11 cellular contexts compared by ENCODE assay signal in genomic region chr17:50100480-50100883, GRCh38. TPM values are rescaled to one million over a fixed set of nuclear protein-coding genes. Genes with fewer than 3 reads are reported as not detected.
DNase-seq lines count a peak whose midpoint lies in the region; ATAC-seq and TF ChIP-seq lines count a peak whose summit lies in the region.
"Had no signal": no experiment of that assay in that cellular context is flagged by ENCODE, and none has a peak within 500 bp of the region (broad histone marks: within the 10 kb centered on the region; RNA-seq: fewer than 3 reads in every experiment).

No MANE protein-coding gene starts in this region.

- no peak for TF ChIP-seq CTCF in adrenal gland (IDR thresholded peaks at IDR 0.05)
- no peak for TF ChIP-seq CTCF in gastrocnemius medialis (IDR thresholded peaks at IDR 0.05 in 4 of 5, conservative IDR thresholded peaks at IDR 0.05 in 1 of 5)

- H3K27me3 ChIP-seq in adrenal gland (no peaks in the 10 kb centered on the region), gastrocnemius medialis (no peaks in the 10 kb centered on the region)

- DNase-seq in Daoy (ENCODE audit: low read depth) (peak; percentile 37), adrenal gland (no peak), immature natural killer cell (peak; percentile 22 to 32 (median 24)), gastrocnemius medialis (no peak), NCI-H1694 treated with DMSO at 0.1 percent for 48 hours (lab: John Stamatoyannopoulos, UW) (no peak), amniotic stem cell (lab: John Stamatoyannopoulos, UW) (no peak)
- DNase-seq: activated CD8-positive, alpha-beta T cell treated with anti-CD3 and anti-CD28 coated beads, Interleukin-2, amount 10 ng/mL, durations not matched to agents 7 days and 5 days; OCI-M1 had no signal

- 66 to 77% (median 74%) methylated on average over 5 of the region's 5 CpGs for WGBS in adrenal gland, 4 donors

- H3K27me3 Mint-ChIP-seq in immature natural killer cell (ENCODE audit: low read depth in 3 of 3), result peaks cover 0 to 3% (median 3%) of the 10 kb centered on the region in 3 donors
- H3K27me3 Mint-ChIP-seq: activated naive CD4-positive, alpha-beta T cell treated with anti-CD3 and anti-CD28 coated beads, Interleukin-2, amount 50 U/mL, for 24 hours had no signal

- H3K4me3 Mint-ChIP-seq in immature natural killer cell, result peak overlapping the region in 3 of 5 donors; percentile 14 to 40 (median 21)
- H3K4me3 Mint-ChIP-seq: activated CD8-positive, alpha-beta T cell treated with anti-CD3 and anti-CD28 coated beads, Interleukin-2, amount 10 ng/mL, durations not matched to agents 7 days and 5 days; activated naive CD4-positive, alpha-beta T cell treated with anti-CD3 and anti-CD28 coated beads, Interleukin-2, amount 50 U/mL, for 24 hours had no signal

- no peak overlapping the region for H3K4me3 ChIP-seq in adrenal gland
- peak overlapping the region in 3 of 4 donors; percentile 9 to 35 (median 25) for H3K4me3 ChIP-seq in gastrocnemius medialis

- H3K36me3 Mint-ChIP-seq in immature natural killer cell, result peaks cover 8 to 14% (median 9%) of the 10 kb centered on the region in 3 donors
- H3K36me3 Mint-ChIP-seq: activated naive CD4-positive, alpha-beta T cell treated with anti-CD3 and anti-CD28 coated beads, Interleukin-2, amount 50 U/mL, for 24 hours had no signal

- peaks cover 37 to 43% of the 10 kb centered on the region in 2 donors for H3K4me1 Mint-ChIP-seq in immature natural killer cell

- TF ChIP-seq POLR2A in adrenal gland (IDR thresholded peaks at IDR 0.05), result no peak
- no peak for TF ChIP-seq POLR2A in gastrocnemius medialis (IDR thresholded peaks at IDR 0.05)

- ATAC-seq in gastrocnemius medialis, result no peak
- ATAC-seq in GM19397 (IDR thresholded peaks at IDR 0.05; ENCODE audit: unreplicated experiment), result no peak
- ATAC-seq in GM18517 (IDR thresholded peaks at IDR 0.05; ENCODE audit: unreplicated experiment), result no peak
- ATAC-seq: activated CD8-positive, alpha-beta T cell treated with anti-CD3 and anti-CD28 coated beads, Interleukin-2, amount 10 ng/mL, durations not matched to agents 7 days and 5 days had no signal

- H3K4me1 ChIP-seq in adrenal gland (replicated peaks in 1 of 2) (peaks cover 39 to 45% of the 10 kb centered on the region in 2 donors), gastrocnemius medialis (peaks cover 78 to 88% of the 10 kb centered on the region in 2 donors)

- H3K36me3 ChIP-seq in adrenal gland (replicated peaks in 1 of 2), result peaks cover 0 to 27% of the 10 kb centered on the region in 2 donors
- no peaks in the 10 kb centered on the region for H3K36me3 ChIP-seq in gastrocnemius medialis

- H3K9me3 Mint-ChIP-seq in immature natural killer cell, result no peaks in the 10 kb centered on the region
- H3K9me3 Mint-ChIP-seq: activated naive CD4-positive, alpha-beta T cell treated with anti-CD3 and anti-CD28 coated beads, Interleukin-2, amount 50 U/mL, for 24 hours had no signal

- intact Hi-C loops in adrenal gland (cut with DNase I) (no loop called here), gastrocnemius medialis (cut with DNase I; ENCODE audit: low total_unique reads) (no loop called here)

- H3K27ac Mint-ChIP-seq in immature natural killer cell, result peak overlapping the region in 4 of 6 donors; percentile 46 to 54 (median 50)
- H3K27ac Mint-ChIP-seq: activated naive CD4-positive, alpha-beta T cell treated with anti-CD3 and anti-CD28 coated beads, Interleukin-2, amount 50 U/mL, for 24 hours had no signal

- in situ Hi-C loops in gastrocnemius medialis (cut with MboI; ENCODE audit: low sequenced_read_pairs in 4 of 4), result no loop called here

- H3K9me3 ChIP-seq in adrenal gland (replicated peaks in 1 of 3), result no peaks in the 10 kb centered on the region
- H3K9me3 ChIP-seq in gastrocnemius medialis, result no peaks in the 10 kb centered on the region

- H3K27ac ChIP-seq in adrenal gland (peak overlapping the region; percentile 15 to 90 (median 76)), gastrocnemius medialis (peak overlapping the region; percentile 96 to 99 (median 98))

RNA-seq across cellular contexts. Expression of gene PDK2, which starts 5.3 kb away (rescaled TPM):
- 4.5 and 5.7 TPM in 2 replicates for total RNA-seq in Daoy (2014; rRNA removed; shearing (Covaris generic))
- total RNA-seq in adrenal gland, result 100 to 1,000 TPM in 7 of 8 donors, 10 to 100 TPM in 1; 98.9 to 225 (median 137) TPM
- polyA plus RNA-seq in adrenal gland, result 100 to 1,000 TPM in 1 of 3 donors, 10 to 100 TPM in 2; 48.5 to 110 (median 59.7) TPM
- polyA plus RNA-seq in immature natural killer cell, result 10 to 100 TPM; 36.5 to 54.5 (median 43.8) TPM
- 100 to 1,000 TPM; 111 to 335 (median 124) TPM for total RNA-seq in gastrocnemius medialis

RNA-seq across cellular contexts. Expression of gene SAMD14, which starts 29.5 kb away (rescaled TPM):
- total RNA-seq in Daoy (2014; rRNA removed; shearing (Covaris generic)), result 1.7 and 2.6 TPM in 2 replicates
- total RNA-seq in adrenal gland, result 10 to 100 TPM in 1 of 8 donors, 1 to 10 TPM in 7; 1.3 to 12.6 (median 4.0) TPM
- polyA plus RNA-seq in adrenal gland, result 10 to 100 TPM in 1 of 3 donors, 1 to 10 TPM in 2; 1.1 to 11.0 (median 3.0) TPM
- 1 to 10 TPM in 1 of 3 donors, not detected in 2; 1.2 TPM for polyA plus RNA-seq in immature natural killer cell
- 1 to 10 TPM in 1 of 4 donors, under 1 TPM in 2, not detected in 1; 0.04 to 3.8 (median 0.31) TPM for total RNA-seq in gastrocnemius medialis

RNA-seq across cellular contexts. Expression of gene ITGA3, which starts 44.6 kb away (rescaled TPM):
- total RNA-seq in Daoy (2014; rRNA removed; shearing (Covaris generic)), result 70.8 and 76.5 TPM in 2 replicates
- 100 to 1,000 TPM in 7 of 8 donors, 10 to 100 TPM in 1; 31.4 to 206 (median 134) TPM for total RNA-seq in adrenal gland
- 100 to 1,000 TPM in 2 of 3 donors, 10 to 100 TPM in 1; 20.9 to 164 (median 116) TPM for polyA plus RNA-seq in adrenal gland
- 1 to 10 TPM in 1 of 3 donors, under 1 TPM in 1, not detected in 1; 0.54 to 1.1 TPM for polyA plus RNA-seq in immature natural killer cell
- total RNA-seq in gastrocnemius medialis, result 10 to 100 TPM in 3 of 4 donors, 1 to 10 TPM in 1; 5.1 to 25.9 (median 18.4) TPM

RNA-seq across cellular contexts. Expression of gene PPP1R9B, which starts 50.0 kb away (rescaled TPM):
- 28.8 and 36.3 TPM in 2 replicates for total RNA-seq in Daoy (2014; rRNA removed; shearing (Covaris generic))
- total RNA-seq in adrenal gland, result 10 to 100 TPM; 43.9 to 87.0 (median 62.0) TPM
- polyA plus RNA-seq in adrenal gland, result 100 to 1,000 TPM in 1 of 3 donors, 10 to 100 TPM in 2; 21.8 to 128 (median 27.2) TPM
- 1 to 10 TPM in 1 of 3 donors, under 1 TPM in 2; 0.25 to 2.0 (median 0.66) TPM for polyA plus RNA-seq in immature natural killer cell
- 10 to 100 TPM in 2 of 4 donors, 1 to 10 TPM in 2; 4.7 to 18.8 (median 11.0) TPM for total RNA-seq in gastrocnemius medialis

Comparison
In these comparisons a context has a peak if more than half of its experiments do, and no peak if none do; other contexts are left out.
1. DNase-seq: peak in Daoy (single experiment) and immature natural killer cell (3 of 3); none in adrenal gland (0 of 7), gastrocnemius medialis (0 of 2), NCI-H1694 treated with DMSO at 0.1 percent for 48 hours (single experiment) and amniotic stem cell (single experiment).
2. H3K4me3 ChIP-seq: peak in gastrocnemius medialis (3 of 4); none in adrenal gland (0 of 4).
3. RNA of gene PDK2, which starts 5.3 kb away (total RNA-seq): 98.9 to 225 TPM in adrenal gland and 111 to 335 TPM in gastrocnemius medialis; 4.5 to 5.7 TPM in Daoy; every median in the first group is over 10 times any median in the second.